ENCODE assay signal across 33 cellular contexts in the genomic region with DNA sequence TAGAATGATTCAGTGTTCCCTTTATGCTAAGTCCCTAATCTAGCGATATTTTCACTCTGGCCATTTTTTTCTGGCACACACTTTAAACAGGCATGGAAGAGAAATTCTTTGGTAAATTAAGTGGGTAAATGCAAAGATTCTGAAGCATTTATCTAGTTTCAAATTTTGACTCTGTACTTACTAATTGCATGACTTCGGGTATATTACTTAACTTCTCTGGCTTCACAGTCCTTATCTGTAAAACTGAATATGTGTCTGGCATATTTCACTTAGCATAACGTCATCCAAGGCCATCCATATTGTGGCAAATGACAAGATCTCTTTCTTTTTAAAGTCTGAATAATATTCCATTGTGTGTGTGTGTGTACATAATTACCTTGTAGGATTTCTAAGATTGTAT.
"Had no signal": no experiment of that assay in that cellular context is flagged by ENCODE, and none has a peak within 500 bp of the region (broad histone marks: within the 10 kb centered on the region; RNA-seq: fewer than 3 reads in every experiment).

No MANE protein-coding gene starts in this region.

- H3K9me3 ChIP-seq: body of pancreas had no signal

- H3K27me3 Mint-ChIP-seq: activated B cell treated with CpG ODN at 0.5 μM for 24 hours; activated CD8-positive, alpha-beta T cell treated with anti-CD3 and anti-CD28 coated beads for 36 hours; activated naive CD8-positive, alpha-beta T cell; activated T-helper 17 cell treated with anti-CD3 and anti-CD28 coated beads, Interleukin-2, amount 50 U/mL, for 72 hours; dendritic cell treated with granulocyte-macrophage colony-stimulating factor and Interleukin-4, amounts not matched to agents 40 ng/mL and 50 ng/mL, for 4 days; T-helper 17 cell had no signal

- H3K4me3 ChIP-seq: body of pancreas, cardiac muscle cell, coronary artery, dorsolateral prefrontal cortex had no signal

- ATAC-seq: activated CD4-positive, CD25-positive, alpha-beta regulatory T cell treated with anti-CD3 and anti-CD28 coated beads, Interleukin-2, amount 50 U/mL, for 24 hours; activated CD8-positive, alpha-beta T cell treated with anti-CD3 and anti-CD28 coated beads for 36 hours; activated T-cell treated with anti-CD3 and anti-CD28 coated beads, Interleukin-2, amount 50 U/mL, for 4 hours; activated T-helper 17 cell treated with anti-CD3 and anti-CD28 coated beads, Interleukin-2, amount 50 U/mL, for 72 hours; body of pancreas; esophagus mucosa; T-helper 17 cell had no signal

- H3K36me3 ChIP-seq: cardiac muscle cell, WERI-Rb-1 had no signal

- DNase-seq: activated B cell treated with CpG ODN at 0.5 μM for 24 hours; activated CD4-positive, alpha-beta T cell treated with anti-CD3 and anti-CD28 coated beads for 48 hours; activated CD4-positive, alpha-beta T cell treated with anti-CD3 and anti-CD28 coated beads, Interleukin-2, amount 50 U/mL, for 1 hour; activated CD4-positive, alpha-beta T cell treated with anti-CD3 and anti-CD28 coated beads, Interleukin-2, amount 50 U/mL, for 48 hours; activated CD8-positive, alpha-beta memory T cell treated with anti-CD3 and anti-CD28 coated beads for 24 hours; activated CD8-positive, alpha-beta T cell treated with anti-CD3 and anti-CD28 coated beads for 36 hours; activated effector memory CD4-positive, alpha-beta T cell treated with Interleukin-2 at 50 U/mL for 16 hours; activated gamma-delta T cell treated with Interleukin-2 at 50 U/mL for 16 hours; activated naive CD4-positive, alpha-beta T cell treated with anti-CD3 and anti-CD28 coated beads, Interleukin-2, amount 50 U/mL, for 16 hours; activated naive CD4-positive, alpha-beta T cell treated with Interleukin-2 at 50 U/mL for 16 hours; activated T-cell treated with anti-CD3 and anti-CD28 coated beads, Interleukin-2, amount 50 U/mL, for 4 hours; amygdala; aorta; body of pancreas; central memory CD4-positive, alpha-beta T cell; cerebellar nuclear complex; dorsolateral prefrontal cortex; effector memory CD4-positive, alpha-beta T cell; endodermal cell; foreskin fibroblast; head of caudate nucleus; T-helper 1 cell; T-helper 17 cell; T1000; WERI-Rb-1 had no signal

- H3K27ac Mint-ChIP-seq: activated B cell treated with CpG ODN at 0.5 μM for 24 hours; activated CD8-positive, alpha-beta T cell treated with anti-CD3 and anti-CD28 coated beads for 36 hours; activated naive CD8-positive, alpha-beta T cell; activated T-helper 17 cell treated with anti-CD3 and anti-CD28 coated beads, Interleukin-2, amount 50 U/mL, for 72 hours; dendritic cell treated with granulocyte-macrophage colony-stimulating factor and Interleukin-4, amounts not matched to agents 40 ng/mL and 50 ng/mL, for 4 days; endodermal cell; T-helper 17 cell; T-helper 2 cell treated with Interferon-gamma antibody and Interleukin-4, amounts not matched to agents 5 μg/mL and 100 μg/mL, for 36 hours had no signal

- H3K9me3 Mint-ChIP-seq: activated B cell treated with CpG ODN at 0.5 μM for 24 hours; activated T-cell treated with anti-CD3 and anti-CD28 coated beads, Interleukin-2, amount 50 U/mL, for 4 hours; dendritic cell treated with granulocyte-macrophage colony-stimulating factor and Interleukin-4, amounts not matched to agents 40 ng/mL and 50 ng/mL, for 4 days; endodermal cell; T-helper 2 cell treated with Interferon-gamma antibody and Interleukin-4, amounts not matched to agents 5 μg/mL and 100 μg/mL, for 36 hours had no signal

- H3K27me3 ChIP-seq: body of pancreas, dorsolateral prefrontal cortex had no signal

- H3K4me1 ChIP-seq: body of pancreas had no signal

- H3K36me3 Mint-ChIP-seq: activated naive CD8-positive, alpha-beta T cell had no signal

- H3K27ac ChIP-seq: body of pancreas, cardiac muscle cell, coronary artery, dorsolateral prefrontal cortex, WERI-Rb-1 had no signal

- H3K4me1 Mint-ChIP-seq: activated B cell treated with CpG ODN at 0.5 μM for 24 hours; activated T-helper 17 cell treated with anti-CD3 and anti-CD28 coated beads, Interleukin-2, amount 50 U/mL, for 72 hours; T-helper 17 cell had no signal

- H3K4me3 Mint-ChIP-seq: activated B cell treated with CpG ODN at 0.5 μM for 24 hours; activated CD8-positive, alpha-beta T cell treated with anti-CD3 and anti-CD28 coated beads for 36 hours; activated naive CD8-positive, alpha-beta T cell; activated T-cell treated with anti-CD3 and anti-CD28 coated beads, Interleukin-2, amount 50 U/mL, for 4 hours; activated T-helper 17 cell treated with anti-CD3 and anti-CD28 coated beads, Interleukin-2, amount 50 U/mL, for 72 hours; dendritic cell treated with granulocyte-macrophage colony-stimulating factor and Interleukin-4, amounts not matched to agents 40 ng/mL and 50 ng/mL, for 4 days; endodermal cell; T-helper 17 cell; T-helper 2 cell treated with Interferon-gamma antibody and Interleukin-4, amounts not matched to agents 5 μg/mL and 100 μg/mL, for 36 hours had no signal
